ENCODE assay signal across 31 cellular contexts in the genomic region with DNA sequence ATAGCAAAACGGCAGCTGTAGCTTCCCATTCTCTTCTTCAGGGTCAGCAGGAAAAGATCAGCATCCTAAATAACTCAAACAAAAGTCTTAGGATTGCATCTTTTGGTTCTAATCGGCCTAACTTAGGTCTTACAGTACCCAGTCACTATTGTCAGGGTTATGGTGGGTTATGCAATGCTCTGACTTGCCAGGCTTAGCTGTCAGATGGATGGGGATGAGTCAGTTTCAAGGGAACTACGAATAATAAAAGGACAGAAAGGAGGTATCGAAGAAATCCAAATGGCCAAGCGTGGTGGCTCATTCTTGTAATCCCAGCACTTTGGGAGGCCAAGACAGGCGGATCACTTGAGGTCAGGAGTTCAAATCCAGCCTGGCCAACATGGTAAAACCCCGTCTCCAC. TPM values are rescaled to one million over a fixed set of nuclear protein-coding genes. Genes with fewer than 3 reads are reported as not detected.
"Had no signal": no experiment of that assay in that cellular context is flagged by ENCODE, and none has a peak within 500 bp of the region (broad histone marks: within the 10 kb centered on the region; RNA-seq: fewer than 3 reads in every experiment).

No MANE protein-coding gene starts in this region.

- H3K9me3 Mint-ChIP-seq: activated naive CD8-positive, alpha-beta T cell treated with anti-CD3 and anti-CD28 coated beads, Interleukin-2, amount 50 U/mL, for 24 hours; dendritic cell treated with granulocyte-macrophage colony-stimulating factor and Interleukin-4, amounts not matched to agents 40 ng/mL and 50 ng/mL, for 4 days had no signal

- H3K27ac Mint-ChIP-seq: activated naive CD4-positive, alpha-beta T cell treated with anti-CD3 and anti-CD28 coated beads, Interleukin-2, amount 10 ng/mL, durations not matched to agents 7 days and 5 days; activated naive CD8-positive, alpha-beta T cell treated with anti-CD3 and anti-CD28 coated beads, Interleukin-2, amount 50 U/mL, for 24 hours; dendritic cell treated with granulocyte-macrophage colony-stimulating factor and Interleukin-4, amounts not matched to agents 40 ng/mL and 50 ng/mL, for 4 days; mesothelial cell of epicardium had no signal

- H3K27ac ChIP-seq: ascending aorta, breast epithelium, esophagus muscularis mucosa, hepatocyte, thyroid gland had no signal

- H2AFZ ChIP-seq: hepatocyte had no signal

- DNase-seq: activated CD4-positive, alpha-beta T cell treated with anti-CD3 and anti-CD28 coated beads, Interleukin-2, amount 50 U/mL, for 1 hour; activated CD4-positive, CD25-positive, alpha-beta regulatory T cell treated with anti-CD3 and anti-CD28 coated beads, Interleukin-2, amount 50 U/mL, for 72 hours; activated CD8-positive, alpha-beta memory T cell treated with anti-CD3 and anti-CD28 coated beads for 24 hours; activated CD8-positive, alpha-beta memory T cell treated with anti-CD3 and anti-CD28 coated beads, Interleukin-2, amount 50 U/mL, for 48 hours; activated effector memory CD4-positive, alpha-beta T cell treated with Interleukin-2 at 50 U/mL for 16 hours; activated naive CD4-positive, alpha-beta T cell treated with anti-CD3 and anti-CD28 coated beads, Interleukin-2, amount 10 ng/mL, durations not matched to agents 7 days and 5 days; activated naive CD8-positive, alpha-beta T cell treated with anti-CD3 and anti-CD28 coated beads, Interleukin-2, amount 50 U/mL, for 24 hours; activated T-cell treated with anti-CD3 and anti-CD28 coated beads, Interleukin-2, amount 50 U/mL, for 48 hours; effector CD8-positive, alpha-beta T cell; stimulated activated CD4-positive, alpha-beta T cell treated with anti-CD3 and anti-CD28 coated beads, Interleukin-2, amount 100 ng/mL, for 24 hours; stimulated activated naive CD4-positive, alpha-beta T cell treated with Interleukin-2 at 50 U/mL for 16 hours; T-helper 9 cell; thyroid gland had no signal

- ATAC-seq: activated naive CD8-positive, alpha-beta T cell treated with anti-CD3 and anti-CD28 coated beads, Interleukin-2, amount 50 U/mL, for 24 hours; left lobe of liver had no signal

- H3K4me2 ChIP-seq: hepatocyte had no signal

- H3K27me3 ChIP-seq: ascending aorta, breast epithelium, esophagus muscularis mucosa, hepatocyte, thyroid gland had no signal

- H3K9me3 ChIP-seq: ascending aorta, breast epithelium, esophagus muscularis mucosa, thyroid gland had no signal

- H3K4me1 Mint-ChIP-seq: mesothelial cell of epicardium had no signal

- FAIRE-seq: keratinocyte had no signal

- H3K27me3 Mint-ChIP-seq: activated naive CD8-positive, alpha-beta T cell treated with anti-CD3 and anti-CD28 coated beads, Interleukin-2, amount 50 U/mL, for 24 hours; dendritic cell treated with granulocyte-macrophage colony-stimulating factor and Interleukin-4, amounts not matched to agents 40 ng/mL and 50 ng/mL, for 4 days had no signal

- H3K4me3 ChIP-seq: ascending aorta, breast epithelium, esophagus muscularis mucosa, hepatocyte, lung, thyroid gland had no signal

- H3K4me3 Mint-ChIP-seq: activated naive CD4-positive, alpha-beta T cell treated with anti-CD3 and anti-CD28 coated beads, Interleukin-2, amount 10 ng/mL, durations not matched to agents 7 days and 5 days; activated naive CD8-positive, alpha-beta T cell treated with anti-CD3 and anti-CD28 coated beads, Interleukin-2, amount 50 U/mL, for 24 hours; dendritic cell treated with granulocyte-macrophage colony-stimulating factor and Interleukin-4, amounts not matched to agents 40 ng/mL and 50 ng/mL, for 4 days; mesothelial cell of epicardium had no signal

- H3K79me2 ChIP-seq: hepatocyte had no signal

- H3K36me3 Mint-ChIP-seq: mesothelial cell of epicardium had no signal

- H3K4me1 ChIP-seq: ascending aorta, breast epithelium, esophagus muscularis mucosa, thyroid gland had no signal

- H3K36me3 ChIP-seq: ascending aorta, breast epithelium, esophagus muscularis mucosa, thyroid gland had no signal

RNA-seq across cellular contexts. Expression of gene PPP1R2B, which starts 46.5 kb away (rescaled TPM):
- total RNA-seq: ascending aorta, breast epithelium, cerebellum, esophagus muscularis mucosa, glomerular endothelial cell, hepatocyte, left lobe of liver, mesothelial cell of epicardium, myocyte, omental fat pad, posterior vena cava, skeletal muscle tissue, subcutaneous adipose tissue, thyroid gland, ureter had no signal
- polyA plus RNA-seq: hepatocyte, neural cell had no signal
